4 cellular contexts compared by ENCODE assay signal in genomic region chr3:57477193-57477592, GRCh38.
A peak's percentile ranks its signal among the peaks of the same experiment; 100 is the strongest.
DNase-seq lines count a peak whose midpoint lies in the region; ATAC-seq, FAIRE-seq and TF ChIP-seq lines count a peak whose summit lies in the region.
"Not testable (repeated sequence)": the region's sequence is repeated elsewhere in the genome, so short reads cannot be mapped to it uniquely, and the experiment has no call there.

No MANE protein-coding gene starts in this region.

- H3K27ac ChIP-seq in A549, result 0 out of 6 replicates have a peak overlapping the region, but pooled peaks of 1 of the 2 experiments have one; percentile 31
- H3K27ac ChIP-seq in HepG2 (ENCODE audit: extremely low read length, insufficient read depth, low read length), result not testable (repeated sequence)

- not testable (repeated sequence) for H3K79me2 ChIP-seq in HepG2 (ENCODE audit: insufficient read depth, low read length)

- TF ChIP-seq RAD21 in A549 (conservative IDR thresholded peaks at IDR 0.05 in 1 of 2, IDR thresholded peaks at IDR 0.05 in 1 of 2); HepG2 (CRISPR knock-in tag; IDR thresholded peaks at IDR 0.05): not testable (repeated sequence)

- not testable (repeated sequence) for FAIRE-seq in A549 (lab: Jason Lieb, UNC); HepG2 (lab: Jason Lieb, UNC)

- POLR2A ChIA-PET in A549 (lab: Yijun Ruan, JAX); HepG2 (lab: Yijun Ruan, JAX): not testable (repeated sequence)

- H3K9me3 ChIP-seq in A549; HepG2 (ENCODE audit: low read length): not testable (repeated sequence)

- in situ Hi-C loops in HepG2 (cut with HindIII; ENCODE audit: extremely low pct_ligation_motif_present, low pct_unique_long_range_greater_than_20kb), result not testable (repeated sequence)

- TF ChIP-seq EP300 in A549 (IDR thresholded peaks at IDR 0.05); HepG2 (IDR thresholded peaks at IDR 0.05; ENCODE audit: low read depth in 2 of 2, low read length in 2 of 2); HepG2 (CRISPR knock-in tag; IDR thresholded peaks at IDR 0.05; ENCODE audit: borderline replicate concordance): not testable (repeated sequence)

- not testable (repeated sequence) for H2AFZ ChIP-seq in HepG2 (ENCODE audit: low read length)

- TF ChIP-seq POLR2A in A549 (IDR thresholded peaks at IDR 0.05; ENCODE audit: low read length); HepG2 (IDR thresholded peaks at IDR 0.05; ENCODE audit: insufficient read depth in 1 of 2, low read depth in 2 of 2, low read length in 2 of 2): not testable (repeated sequence)

- intact Hi-C loops in Right ventricle myocardium superior (cut with DNase I); HepG2 (cut with micrococcal nuclease; ENCODE audit: unreplicated experiment): not testable (repeated sequence)

- CTCF ChIA-PET in A549 (lab: Yijun Ruan, JAX); HepG2 (lab: Yijun Ruan, JAX; ENCODE audit: low intra/inter-chr PET ratio, low total read pairs): not testable (repeated sequence)

- not testable (repeated sequence) for H3K27me3 ChIP-seq in HepG2 (ENCODE audit: control insufficient read depth in 1 of 2, insufficient read depth in 2 of 2, low read length in 2 of 2)

- peak in 1 of 2 experiments; percentile 11 for DNase-seq in A549 (ENCODE audit: low read depth in 1 of 2, low spot score in 1 of 2)
- DNase-seq in HT-29 (ENCODE audit: low spot score), result peak; percentile 39
- peak; percentile 39 for DNase-seq in Right ventricle myocardium superior
- DNase-seq in HepG2 (ENCODE audit: low spot score), result not testable (repeated sequence)

- 39% methylated on average over 12 of the region's 13 CpGs for WGBS in A549 (ENCODE audit: missing lambda C conversion rate)
- 20% methylated on average over 4 of the region's 13 CpGs for WGBS in HepG2 (ENCODE audit: low lambda C conversion rate)

- H3K4me3 ChIP-seq in A549, result not testable (repeated sequence)
- H3K4me3 ChIP-seq in HepG2 (replicated peaks in 1 of 3; ENCODE audit: insufficient read depth in 1 of 3, low read depth in 2 of 3, low read length in 3 of 3), result peak overlapping the region; percentile 2 to 42 (median 33); a peak in 4 of 6 replicates

- not testable (repeated sequence) for ATAC-seq in A549; Right ventricle myocardium superior (ENCODE audit: poor library complexity); HepG2

- H3K4me2 ChIP-seq in A549 (peak overlapping the region; percentile 32), HepG2 (ENCODE audit: low read depth, low read length) (peak overlapping the region; percentile 57)

- H4K20me1 ChIP-seq in HepG2 (ENCODE audit: insufficient read depth, low read length), result not testable (repeated sequence)

- not testable (repeated sequence) for TF ChIP-seq CTCF in A549 (IDR thresholded peaks at IDR 0.05); HepG2 (CRISPR knock-in tag; IDR thresholded peaks at IDR 0.05)

- not testable (repeated sequence) for BruUV-seq in HepG2 (replicated peaks; lab: Mats Ljungman, UMichigan)

- H3K9ac ChIP-seq in HepG2 (ENCODE audit: insufficient read depth, low read depth, low read length), result not testable (repeated sequence)

- not testable (repeated sequence) for H3K4me1 ChIP-seq in A549
- peaks cover 11% of the 10 kb centered on the region for H3K4me1 ChIP-seq in HepG2 (ENCODE audit: insufficient read depth, low read length)

- not testable (repeated sequence) for H3K36me3 ChIP-seq in HepG2 (replicated peaks in 1 of 2; ENCODE audit: control insufficient read depth in 1 of 2, insufficient read depth in 2 of 2, low read length in 2 of 2)

TF ChIP-seq in HepG2, 621 proteins besides CTCF, POLR2A, EP300 and RAD21 (continues in another document):
- TF ChIP-seq KDM2A (CRISPR knock-in tag; IDR thresholded peaks at IDR 0.05; ENCODE audit: borderline replicate concordance, low read depth), result peak; percentile 36; the same call in 1 of the 2 replicates
- TF ChIP-seq, protein P1, sequence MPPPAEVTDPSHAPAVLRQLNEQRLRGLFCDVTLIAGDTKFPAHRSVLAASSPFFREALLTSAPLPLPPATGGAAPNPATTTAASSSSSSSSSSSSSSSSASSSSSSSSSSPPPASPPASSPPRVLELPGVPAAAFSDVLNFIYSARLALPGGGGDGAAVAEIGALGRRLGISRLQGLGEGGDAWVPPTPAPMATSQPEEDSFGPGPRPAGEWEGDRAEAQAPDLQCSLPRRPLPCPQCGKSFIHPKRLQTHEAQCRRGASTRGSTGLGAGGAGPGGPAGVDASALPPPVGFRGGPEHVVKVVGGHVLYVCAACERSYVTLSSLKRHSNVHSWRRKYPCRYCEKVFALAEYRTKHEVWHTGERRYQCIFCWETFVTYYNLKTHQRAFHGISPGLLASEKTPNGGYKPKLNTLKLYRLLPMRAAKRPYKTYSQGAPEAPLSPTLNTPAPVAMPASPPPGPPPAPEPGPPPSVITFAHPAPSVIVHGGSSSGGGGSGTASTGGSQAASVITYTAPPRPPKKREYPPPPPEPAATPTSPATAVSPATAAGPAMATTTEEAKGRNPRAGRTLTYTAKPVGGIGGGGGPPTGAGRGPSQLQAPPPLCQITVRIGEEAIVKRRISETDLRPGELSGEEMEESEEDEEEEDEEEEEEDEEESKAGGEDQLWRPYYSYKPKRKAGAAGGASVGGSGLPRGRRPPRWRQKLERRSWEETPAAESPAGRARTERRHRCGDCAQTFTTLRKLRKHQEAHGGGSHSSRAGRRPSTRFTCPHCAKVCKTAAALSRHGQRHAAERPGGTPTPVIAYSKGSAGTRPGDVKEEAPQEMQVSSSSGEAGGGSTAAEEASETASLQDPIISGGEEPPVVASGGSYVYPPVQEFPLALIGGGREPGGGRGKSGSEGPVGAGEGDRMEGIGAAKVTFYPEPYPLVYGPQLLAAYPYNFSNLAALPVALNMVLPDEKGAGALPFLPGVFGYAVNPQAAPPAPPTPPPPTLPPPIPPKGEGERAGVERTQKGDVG (CRISPR knock-in tag; IDR thresholded peaks at IDR 0.05; ENCODE audit: borderline replicate concordance), result 0 out of 2 replicates have a peak, but pooled peaks have one; percentile 41
- TF ChIP-seq, protein P2, sequence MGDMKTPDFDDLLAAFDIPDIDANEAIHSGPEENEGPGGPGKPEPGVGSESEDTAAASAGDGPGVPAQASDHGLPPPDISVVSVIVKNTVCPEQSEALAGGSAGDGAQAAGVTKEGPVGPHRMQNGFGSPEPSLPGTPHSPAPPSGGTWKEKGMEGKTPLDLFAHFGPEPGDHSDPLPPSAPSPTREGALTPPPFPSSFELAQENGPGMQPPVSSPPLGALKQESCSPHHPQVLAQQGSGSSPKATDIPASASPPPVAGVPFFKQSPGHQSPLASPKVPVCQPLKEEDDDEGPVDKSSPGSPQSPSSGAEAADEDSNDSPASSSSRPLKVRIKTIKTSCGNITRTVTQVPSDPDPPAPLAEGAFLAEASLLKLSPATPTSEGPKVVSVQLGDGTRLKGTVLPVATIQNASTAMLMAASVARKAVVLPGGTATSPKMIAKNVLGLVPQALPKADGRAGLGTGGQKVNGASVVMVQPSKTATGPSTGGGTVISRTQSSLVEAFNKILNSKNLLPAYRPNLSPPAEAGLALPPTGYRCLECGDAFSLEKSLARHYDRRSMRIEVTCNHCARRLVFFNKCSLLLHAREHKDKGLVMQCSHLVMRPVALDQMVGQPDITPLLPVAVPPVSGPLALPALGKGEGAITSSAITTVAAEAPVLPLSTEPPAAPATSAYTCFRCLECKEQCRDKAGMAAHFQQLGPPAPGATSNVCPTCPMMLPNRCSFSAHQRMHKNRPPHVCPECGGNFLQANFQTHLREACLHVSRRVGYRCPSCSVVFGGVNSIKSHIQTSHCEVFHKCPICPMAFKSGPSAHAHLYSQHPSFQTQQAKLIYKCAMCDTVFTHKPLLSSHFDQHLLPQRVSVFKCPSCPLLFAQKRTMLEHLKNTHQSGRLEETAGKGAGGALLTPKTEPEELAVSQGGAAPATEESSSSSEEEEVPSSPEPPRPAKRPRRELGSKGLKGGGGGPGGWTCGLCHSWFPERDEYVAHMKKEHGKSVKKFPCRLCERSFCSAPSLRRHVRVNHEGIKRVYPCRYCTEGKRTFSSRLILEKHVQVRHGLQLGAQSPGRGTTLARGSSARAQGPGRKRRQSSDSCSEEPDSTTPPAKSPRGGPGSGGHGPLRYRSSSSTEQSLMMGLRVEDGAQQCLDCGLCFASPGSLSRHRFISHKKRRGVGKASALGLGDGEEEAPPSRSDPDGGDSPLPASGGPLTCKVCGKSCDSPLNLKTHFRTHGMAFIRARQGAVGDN (CRISPR knock-in tag; IDR thresholded peaks at IDR 0.05), result peak; percentile 50
- TF ChIP-seq, protein P3, sequence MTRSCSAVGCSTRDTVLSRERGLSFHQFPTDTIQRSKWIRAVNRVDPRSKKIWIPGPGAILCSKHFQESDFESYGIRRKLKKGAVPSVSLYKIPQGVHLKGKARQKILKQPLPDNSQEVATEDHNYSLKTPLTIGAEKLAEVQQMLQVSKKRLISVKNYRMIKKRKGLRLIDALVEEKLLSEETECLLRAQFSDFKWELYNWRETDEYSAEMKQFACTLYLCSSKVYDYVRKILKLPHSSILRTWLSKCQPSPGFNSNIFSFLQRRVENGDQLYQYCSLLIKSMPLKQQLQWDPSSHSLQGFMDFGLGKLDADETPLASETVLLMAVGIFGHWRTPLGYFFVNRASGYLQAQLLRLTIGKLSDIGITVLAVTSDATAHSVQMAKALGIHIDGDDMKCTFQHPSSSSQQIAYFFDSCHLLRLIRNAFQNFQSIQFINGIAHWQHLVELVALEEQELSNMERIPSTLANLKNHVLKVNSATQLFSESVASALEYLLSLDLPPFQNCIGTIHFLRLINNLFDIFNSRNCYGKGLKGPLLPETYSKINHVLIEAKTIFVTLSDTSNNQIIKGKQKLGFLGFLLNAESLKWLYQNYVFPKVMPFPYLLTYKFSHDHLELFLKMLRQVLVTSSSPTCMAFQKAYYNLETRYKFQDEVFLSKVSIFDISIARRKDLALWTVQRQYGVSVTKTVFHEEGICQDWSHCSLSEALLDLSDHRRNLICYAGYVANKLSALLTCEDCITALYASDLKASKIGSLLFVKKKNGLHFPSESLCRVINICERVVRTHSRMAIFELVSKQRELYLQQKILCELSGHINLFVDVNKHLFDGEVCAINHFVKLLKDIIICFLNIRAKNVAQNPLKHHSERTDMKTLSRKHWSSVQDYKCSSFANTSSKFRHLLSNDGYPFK (CRISPR knock-in tag; IDR thresholded peaks at IDR 0.05; ENCODE audit: borderline replicate concordance), result peak; percentile 31; the same call in 1 of the 2 replicates
